In the genomic region with DNA sequence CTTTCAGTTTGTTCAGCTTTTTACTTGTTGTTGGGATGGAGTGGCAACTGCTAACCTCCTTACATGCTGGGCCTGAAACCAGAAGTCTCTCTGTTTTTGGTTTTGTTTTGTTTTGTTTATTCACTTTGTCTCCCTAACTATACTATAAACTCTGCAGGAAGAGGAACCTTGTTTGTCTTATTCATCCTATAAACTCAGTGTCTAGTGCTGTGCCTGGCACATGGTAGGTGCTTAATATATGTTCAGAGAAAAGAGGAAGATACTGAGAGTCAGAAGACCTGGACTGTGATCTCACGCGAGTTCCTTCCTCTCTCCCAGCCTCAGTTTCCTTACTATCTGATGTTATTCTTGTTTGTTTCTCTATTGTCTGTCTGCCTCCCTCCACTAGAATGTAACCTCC, we compare ENCODE assay signal across 17 cellular contexts.
DNase-seq lines count a peak whose midpoint lies in the region; ATAC-seq, FAIRE-seq and TF ChIP-seq lines count a peak whose summit lies in the region.
"Had no signal": no experiment of that assay in that cellular context is flagged by ENCODE, and none has a peak within 500 bp of the region (broad histone marks: within the 10 kb centered on the region; RNA-seq: fewer than 3 reads in every experiment).

No MANE protein-coding gene starts in this region.

- H3K27ac Mint-ChIP-seq in WTC11 = no peak overlapping the region

- peaks cover 9% of the 10 kb centered on the region for H3K4me1 ChIP-seq in RWPE2 (ENCODE audit: insufficient read depth, poor library complexity, severe bottlenecking)
- H3K4me1 ChIP-seq in kidney (ENCODE audit: control insufficient read depth in 1 of 2, insufficient read depth in 1 of 2, low read depth in 1 of 2, low read length in 2 of 2) = peaks cover 8 to 11% of the 10 kb centered on the region in 2 donors
- H3K4me1 ChIP-seq in suprapubic skin = peaks cover 24% of the 10 kb centered on the region

- H3K36me3 ChIP-seq in RWPE2 (ENCODE audit: low read depth) (no peaks in the 10 kb centered on the region), kidney (ENCODE audit: control insufficient read depth in 1 of 2, insufficient read depth in 2 of 2, low read length in 2 of 2) (no peaks in the 10 kb centered on the region), suprapubic skin (no peaks in the 10 kb centered on the region)
- H3K36me3 ChIP-seq: heart left ventricle, SJCRH30 had no signal

- H3K27ac ChIP-seq in RWPE2 (ENCODE audit: poor library complexity, severe bottlenecking) (peak overlapping the region; percentile 40), kidney (ENCODE audit: low read depth in 2 of 2, low read length in 2 of 2) (peak overlapping the region; percentile 1 to 69), suprapubic skin (peak overlapping the region; percentile 82)
- H3K27ac ChIP-seq: psoas muscle had no signal

- ATAC-seq in RWPE2 (ENCODE audit: low read depth) (no peak), HG02938 (IDR thresholded peaks at IDR 0.05; ENCODE audit: unreplicated experiment) (no peak), WTC11 (no peak)

- no peak for TF ChIP-seq POLR2A in suprapubic skin (IDR thresholded peaks at IDR 0.05)

- H3K27me3 ChIP-seq in RWPE2 (ENCODE audit: insufficient read depth, poor library complexity, severe bottlenecking) (no peaks in the 10 kb centered on the region), suprapubic skin (no peaks in the 10 kb centered on the region)
- H3K27me3 ChIP-seq: SJCRH30 had no signal

- FAIRE-seq in kidney (lab: Jason Lieb, UNC) = no peak

- no peaks in the 10 kb centered on the region; the same call in 1 of the 2 replicates for H3K9me3 Mint-ChIP-seq in WTC11

- H3K9ac ChIP-seq in kidney (ENCODE audit: low read length in 2 of 2) = no peak overlapping the region

- intact Hi-C loops in kidney (cut with DNase I) = no loop called here

- no peaks in the 10 kb centered on the region for H3K36me3 Mint-ChIP-seq in WTC11

- POLR2A ChIA-PET in WTC11 (lab: Charles Lee) = no interaction called here

- WGBS in suprapubic skin = 72% methylated on average over 2 of the region's 2 CpGs

- H3K4me1 Mint-ChIP-seq in WTC11 = peaks cover 27% of the 10 kb centered on the region

- no peaks in the 10 kb centered on the region; the same call in 1 of the 2 replicates for H3K27me3 Mint-ChIP-seq in WTC11 (ENCODE audit: low read depth)

- CTCF ChIA-PET in WTC11 (lab: Charles Lee) = no interaction called here

- H3K4me3 ChIP-seq in RWPE2 (ENCODE audit: severe bottlenecking) (no peak overlapping the region), kidney (ENCODE audit: low read length in 2 of 2) (no peak overlapping the region), suprapubic skin (no peak overlapping the region)
- H3K4me3 ChIP-seq: heart left ventricle, psoas muscle, SJCRH30 had no signal

- TF ChIP-seq CTCF in RWPE2 (IDR thresholded peaks at IDR 0.05; ENCODE audit: poor library complexity, severe bottlenecking) = no peak
- TF ChIP-seq CTCF in kidney (IDR thresholded peaks at IDR 0.05; ENCODE audit: borderline replicate concordance, extremely low read depth, insufficient read depth) = no peak
- TF ChIP-seq CTCF in suprapubic skin (IDR thresholded peaks at IDR 0.05) = no peak
- no peak for TF ChIP-seq CTCF in WTC11 (IDR thresholded peaks at IDR 0.05)

- DNase-seq in GF-D8 (lab: John Stamatoyannopoulos, UW) = peak; percentile 3
- DNase-seq in RWPE2 (ENCODE audit: low spot score) = no peak
- DNase-seq in kidney = no peak
- DNase-seq in suprapubic skin (ENCODE audit: low spot score in 2 of 2) = peak in 1 of 2 donors; percentile 14
- no peak for DNase-seq in stimulated activated CD4-positive, alpha-beta T cell treated with anti-CD3 and anti-CD28 coated beads, Interleukin-4, amount 100 ng/mL, for 4 hours
- DNase-seq in WTC11 (ENCODE audit: low spot score) = no peak
- DNase-seq: activated CD4-positive, alpha-beta T cell treated with anti-CD3 and anti-CD28 coated beads, Interleukin-2, amount 50 U/mL, for 1 hour; DMS53; H7; heart left ventricle; IMR-90; NCI-H1105 treated with DMSO at 0.1 percent for 48 hours; psoas muscle; SJCRH30; T1000; trophoblast cell had no signal

- TF ChIP-seq EP300 in suprapubic skin (IDR thresholded peaks at IDR 0.05) = no peak

- H3K9me3 ChIP-seq in RWPE2 (ENCODE audit: severe bottlenecking) = no peaks in the 10 kb centered on the region
- H3K9me3 ChIP-seq in kidney (ENCODE audit: control insufficient read depth in 1 of 2, low read length in 2 of 2) = no peaks in the 10 kb centered on the region
- no peaks in the 10 kb centered on the region for H3K9me3 ChIP-seq in suprapubic skin
- H3K9me3 ChIP-seq: heart left ventricle, psoas muscle, SJCRH30 had no signal

- H3K4me3 Mint-ChIP-seq in WTC11 = no peak overlapping the region

TF ChIP-seq in WTC11, 78 proteins besides CTCF, POLR2A, EP300 and RAD21:
- TF ChIP-seq RELA (CRISPR knock-in tag; IDR thresholded peaks at IDR 0.05; ENCODE audit: borderline replicate concordance) = no peak
- TF ChIP-seq, protein P1, sequence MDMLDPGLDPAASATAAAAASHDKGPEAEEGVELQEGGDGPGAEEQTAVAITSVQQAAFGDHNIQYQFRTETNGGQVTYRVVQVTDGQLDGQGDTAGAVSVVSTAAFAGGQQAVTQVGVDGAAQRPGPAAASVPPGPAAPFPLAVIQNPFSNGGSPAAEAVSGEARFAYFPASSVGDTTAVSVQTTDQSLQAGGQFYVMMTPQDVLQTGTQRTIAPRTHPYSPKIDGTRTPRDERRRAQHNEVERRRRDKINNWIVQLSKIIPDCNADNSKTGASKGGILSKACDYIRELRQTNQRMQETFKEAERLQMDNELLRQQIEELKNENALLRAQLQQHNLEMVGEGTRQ (CRISPR knock-in tag; IDR thresholded peaks at IDR 0.05) = no peak
- TF ChIP-seq, protein P2, sequence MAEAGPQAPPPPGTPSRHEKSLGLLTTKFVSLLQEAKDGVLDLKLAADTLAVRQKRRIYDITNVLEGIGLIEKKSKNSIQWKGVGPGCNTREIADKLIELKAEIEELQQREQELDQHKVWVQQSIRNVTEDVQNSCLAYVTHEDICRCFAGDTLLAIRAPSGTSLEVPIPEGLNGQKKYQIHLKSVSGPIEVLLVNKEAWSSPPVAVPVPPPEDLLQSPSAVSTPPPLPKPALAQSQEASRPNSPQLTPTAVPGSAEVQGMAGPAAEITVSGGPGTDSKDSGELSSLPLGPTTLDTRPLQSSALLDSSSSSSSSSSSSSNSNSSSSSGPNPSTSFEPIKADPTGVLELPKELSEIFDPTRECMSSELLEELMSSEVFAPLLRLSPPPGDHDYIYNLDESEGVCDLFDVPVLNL (CRISPR knock-in tag; IDR thresholded peaks at IDR 0.05; ENCODE audit: borderline replicate concordance, low read depth) = no peak
- no peak for TF ChIP-seq GABPB1 (CRISPR knock-in tag; IDR thresholded peaks at IDR 0.05)
- TF ChIP-seq NR2C2 (CRISPR knock-in tag; IDR thresholded peaks at IDR 0.05) = no peak
- no peak for TF ChIP-seq NR3C1 (CRISPR knock-in tag; conservative IDR thresholded peaks at IDR 0.05; ENCODE audit: low read depth)
- no peak for TF ChIP-seq ATF1 (CRISPR knock-in tag; IDR thresholded peaks at IDR 0.05)
- TF ChIP-seq, protein P3, sequence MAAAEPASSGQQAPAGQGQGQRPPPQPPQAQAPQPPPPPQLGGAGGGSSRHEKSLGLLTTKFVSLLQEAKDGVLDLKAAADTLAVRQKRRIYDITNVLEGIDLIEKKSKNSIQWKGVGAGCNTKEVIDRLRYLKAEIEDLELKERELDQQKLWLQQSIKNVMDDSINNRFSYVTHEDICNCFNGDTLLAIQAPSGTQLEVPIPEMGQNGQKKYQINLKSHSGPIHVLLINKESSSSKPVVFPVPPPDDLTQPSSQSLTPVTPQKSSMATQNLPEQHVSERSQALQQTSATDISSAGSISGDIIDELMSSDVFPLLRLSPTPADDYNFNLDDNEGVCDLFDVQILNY (CRISPR knock-in tag; IDR thresholded peaks at IDR 0.05) = no peak
- no peak for TF ChIP-seq GRHL2 (CRISPR knock-in tag; IDR thresholded peaks at IDR 0.05; ENCODE audit: insufficient replicate concordance, severe bottlenecking)
- TF ChIP-seq, protein P4, sequence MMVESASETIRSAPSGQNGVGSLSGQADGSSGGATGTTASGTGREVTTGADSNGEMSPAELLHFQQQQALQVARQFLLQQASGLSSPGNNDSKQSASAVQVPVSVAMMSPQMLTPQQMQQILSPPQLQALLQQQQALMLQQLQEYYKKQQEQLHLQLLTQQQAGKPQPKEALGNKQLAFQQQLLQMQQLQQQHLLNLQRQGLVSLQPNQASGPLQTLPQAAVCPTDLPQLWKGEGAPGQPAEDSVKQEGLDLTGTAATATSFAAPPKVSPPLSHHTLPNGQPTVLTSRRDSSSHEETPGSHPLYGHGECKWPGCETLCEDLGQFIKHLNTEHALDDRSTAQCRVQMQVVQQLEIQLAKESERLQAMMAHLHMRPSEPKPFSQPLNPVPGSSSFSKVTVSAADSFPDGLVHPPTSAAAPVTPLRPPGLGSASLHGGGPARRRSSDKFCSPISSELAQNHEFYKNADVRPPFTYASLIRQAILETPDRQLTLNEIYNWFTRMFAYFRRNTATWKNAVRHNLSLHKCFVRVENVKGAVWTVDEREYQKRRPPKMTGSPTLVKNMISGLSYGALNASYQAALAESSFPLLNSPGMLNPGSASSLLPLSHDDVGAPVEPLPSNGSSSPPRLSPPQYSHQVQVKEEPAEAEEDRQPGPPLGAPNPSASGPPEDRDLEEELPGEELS (CRISPR knock-in tag; IDR thresholded peaks at IDR 0.05) = no peak
